8 cellular contexts compared by ENCODE assay signal in genomic region chr3:53881691-53882593, GRCh38.
DNase-seq lines count a peak whose midpoint lies in the region; ATAC-seq and TF ChIP-seq lines count a peak whose summit lies in the region.

Gene ACTR8 (minus strand): TSS chr3:53882152. CDS start chr3:53882101, 51 bp downstream.

- H3K4me1 ChIP-seq in OCI-LY3 (ENCODE audit: low read length), result peaks cover 14% of the 10 kb centered on the region

- peak within 1 kb of the TSS; percentile 91 for H3K4me2 ChIP-seq in OCI-LY3 (ENCODE audit: low read length)

- no peaks in the 10 kb centered on the region for H4K20me1 ChIP-seq in OCI-LY3 (ENCODE audit: insufficient read depth, low read length)

- ATAC-seq in GM19463 (IDR thresholded peaks at IDR 0.05; ENCODE audit: unreplicated experiment), result peak; percentile 83

- no peaks in the 10 kb centered on the region for H3K27me3 ChIP-seq in OCI-LY3 (ENCODE audit: low read depth, low read length)

- H3K79me2 ChIP-seq in OCI-LY3 (ENCODE audit: low read length), result peaks cover 20% of the 10 kb centered on the region

- DNase-seq in CMK (ENCODE audit: low read depth) (peak; percentile 77), HPDE6-E6E7 (ENCODE audit: extremely low spot score) (peak; percentile 25), epidermal melanocyte (ENCODE audit: insufficient read length, low spot score) (peak; percentile 57), middle frontal gyrus (ENCODE audit: extremely low spot score, low spot score) (peak; percentile 62)
- DNase-seq in activated CD8-positive, alpha-beta memory T cell treated with anti-CD3 and anti-CD28 coated beads, Interleukin-2, amount 50 U/mL, for 48 hours, result peak; percentile 93
- DNase-seq in stimulated activated CD8-positive, alpha-beta memory T cell treated with anti-CD3 and anti-CD28 coated beads, Interleukin-2, amount 100 ng/mL, for 1 hour (ENCODE audit: low read depth in 2 of 2), result peak; percentile 66 to 74

- peaks cover 63% of the 10 kb centered on the region for H3K36me3 ChIP-seq in OCI-LY3 (replicated peaks; ENCODE audit: low read depth, low read length)

- no peaks in the 10 kb centered on the region for H3K9me3 ChIP-seq in OCI-LY3 (ENCODE audit: insufficient read depth, low read length)

- H3K4me3 ChIP-seq in OCI-LY3 (ENCODE audit: low read length), result peak within 1 kb of the TSS; percentile 86

- TF ChIP-seq CTCF in OCI-LY3 (IDR thresholded peaks at IDR 0.05; ENCODE audit: low read depth, low read length), result peak; percentile 28

- peak within 1 kb of the TSS; percentile 88 for H2AFZ ChIP-seq in OCI-LY3 (ENCODE audit: low read depth, low read length)

- peak within 1 kb of the TSS; percentile 77 for H3K27ac ChIP-seq in OCI-LY3 (ENCODE audit: low read length)

- H3K9ac ChIP-seq in OCI-LY3 (ENCODE audit: low read length), result peak within 1 kb of the TSS; percentile 88

Comparison
In these comparisons a context has a peak if more than half of its experiments do, and no peak if none do; other contexts are left out.
1. Peak in every context shown above with its lines: DNase-seq, ATAC-seq, H3K4me3 ChIP-seq and H3K27ac ChIP-seq.
2. DNase-seq: peak in every context shown above with its lines; median percentile 93 in activated CD8-positive, alpha-beta memory T cell treated with anti-CD3 and anti-CD28 coated beads, Interleukin-2, amount 50 U/mL, for 48 hours; 77 in CMK; 70 in stimulated activated CD8-positive, alpha-beta memory T cell treated with anti-CD3 and anti-CD28 coated beads, Interleukin-2, amount 100 ng/mL, for 1 hour; 62 in middle frontal gyrus; 57 in epidermal melanocyte; 25 in HPDE6-E6E7.